ENCODE assay signal across 31 cellular contexts in the genomic region with DNA sequence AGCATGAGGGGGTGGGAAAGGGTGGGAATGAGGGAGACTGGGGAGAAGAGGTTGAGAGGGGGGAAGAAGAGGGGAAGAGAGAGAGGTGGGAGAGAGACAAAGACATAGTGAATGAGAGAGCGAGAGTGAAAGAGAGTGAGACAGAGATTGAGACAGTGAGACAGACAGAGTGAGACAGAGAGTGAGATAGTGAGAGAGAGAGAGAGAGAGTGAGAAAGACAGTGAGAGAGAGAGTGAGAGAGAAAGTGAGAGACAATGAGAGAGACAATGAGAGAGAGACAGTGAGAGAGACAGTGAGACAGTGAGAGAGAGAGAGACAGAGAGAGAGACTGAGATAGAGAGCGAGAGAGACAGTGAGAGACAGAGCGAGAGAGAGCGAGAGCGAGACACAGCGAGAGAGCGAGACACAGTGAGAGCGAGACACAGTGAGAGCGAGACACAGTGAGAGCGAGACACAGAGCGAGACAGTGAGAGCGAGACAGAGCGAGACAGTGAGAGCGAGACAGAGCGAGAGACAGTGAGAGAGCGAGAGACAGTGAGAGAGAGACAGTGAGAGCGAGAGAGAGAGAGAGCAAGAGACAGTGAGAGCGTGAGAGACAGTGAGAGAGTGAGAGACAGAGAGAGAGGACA. TPM values are rescaled to one million over a fixed set of nuclear protein-coding genes. Genes with fewer than 3 reads are reported as not detected.
DNase-seq lines count a peak whose midpoint lies in the region; ATAC-seq, FAIRE-seq and TF ChIP-seq lines count a peak whose summit lies in the region.
"Had no signal": no experiment of that assay in that cellular context is flagged by ENCODE, and none has a peak within 500 bp of the region (broad histone marks: within the 10 kb centered on the region; RNA-seq: fewer than 3 reads in every experiment).

No MANE protein-coding gene starts in this region.

- POLR2A ChIA-PET in activated CD4-positive, alpha-beta T cell treated with anti-CD3 and anti-CD28 coated beads for 36 hours (lab: Charles Lee) = interaction anchor here (0.7 kb wide), 1 partner anchor 757 kb away, joined by 3 read pairs; no protein-coding TSS in a partner anchor
- POLR2A ChIA-PET in activated CD8-positive, alpha-beta T cell treated with anti-CD3 and anti-CD28 coated beads, Interleukin-2, amount 10 ng/mL, durations not matched to agents 7 days and 5 days (lab: Charles Lee) = interaction anchor here (1.3 kb wide), 1 partner anchor 11 kb away, joined by 5 read pairs; no protein-coding TSS in a partner anchor
- POLR2A ChIA-PET in MCF 10A (lab: Yijun Ruan, JAX) = no interaction called here

- H3K4me3 ChIP-seq in CD4-positive, CD25-positive, alpha-beta regulatory T cell (ENCODE audit: low read depth, low read length) = no peak overlapping the region
- H3K4me3 ChIP-seq: colonic mucosa, MG63, SJCRH30, tibial artery had no signal

- peaks cover 10 to 25% of the 10 kb centered on the region in 2 experiments for H3K9me3 ChIP-seq in CD4-positive, CD25-positive, alpha-beta regulatory T cell (ENCODE audit: control insufficient read depth in 2 of 2, low read length in 2 of 2)
- H3K9me3 ChIP-seq: colonic mucosa, MG63 had no signal

- no peak overlapping the region for H3K4me3 Mint-ChIP-seq in activated CD4-positive, alpha-beta T cell treated with anti-CD3 and anti-CD28 coated beads for 36 hours
- peak overlapping the region in 3 of 4 donors; percentile 30 to 76 (median 67) for H3K4me3 Mint-ChIP-seq in CD4-positive, CD25-positive, alpha-beta regulatory T cell
- no peak overlapping the region for H3K4me3 Mint-ChIP-seq in activated CD8-positive, alpha-beta T cell treated with anti-CD3 and anti-CD28 coated beads, Interleukin-2, amount 10 ng/mL, durations not matched to agents 7 days and 5 days
- peak overlapping the region in 1 of 2 donors; percentile 60 for H3K4me3 Mint-ChIP-seq in effector memory CD8-positive, alpha-beta T cell
- no peak overlapping the region for H3K4me3 Mint-ChIP-seq in MCF 10A (ENCODE audit: unreplicated experiment)
- H3K4me3 Mint-ChIP-seq: activated CD8-positive, alpha-beta memory T cell treated with anti-CD3 and anti-CD28 coated beads, Interleukin-2, amount 10 ng/mL, durations not matched to agents 7 days and 5 days had no signal

- no peak for FAIRE-seq in HTR-8/SVneo (lab: Jason Lieb, UNC)
- FAIRE-seq: keratinocyte had no signal

- no peaks in the 10 kb centered on the region for H3K27me3 ChIP-seq in CD4-positive, CD25-positive, alpha-beta regulatory T cell (ENCODE audit: control insufficient read depth, insufficient read depth, low read length)
- H3K27me3 ChIP-seq: colonic mucosa, MG63, SJCRH30, tibial artery had no signal

- no peak for ATAC-seq in activated CD4-positive, alpha-beta T cell treated with anti-CD3 and anti-CD28 coated beads for 36 hours
- ATAC-seq in CD4-positive, CD25-positive, alpha-beta regulatory T cell (ENCODE audit: low read depth in 2 of 2) = no peak
- ATAC-seq in activated CD8-positive, alpha-beta T cell treated with anti-CD3 and anti-CD28 coated beads, Interleukin-2, amount 10 ng/mL, durations not matched to agents 7 days and 5 days = no peak
- no peak for ATAC-seq in effector memory CD8-positive, alpha-beta T cell (replicated peaks)
- ATAC-seq: activated CD8-positive, alpha-beta memory T cell treated with anti-CD3 and anti-CD28 coated beads, Interleukin-2, amount 10 ng/mL, durations not matched to agents 7 days and 5 days; left ventricle myocardium superior; sciatic nerve had no signal

- peaks cover 25% of the 10 kb centered on the region for H3K36me3 ChIP-seq in CD4-positive, CD25-positive, alpha-beta regulatory T cell (ENCODE audit: control insufficient read depth, insufficient read depth, low read length)
- H3K36me3 ChIP-seq: colonic mucosa had no signal

- H3K36me3 Mint-ChIP-seq in activated CD4-positive, alpha-beta T cell treated with anti-CD3 and anti-CD28 coated beads for 36 hours (ENCODE audit: low read depth) = peaks cover 63% of the 10 kb centered on the region
- peaks cover 45% of the 10 kb centered on the region for H3K36me3 Mint-ChIP-seq in CD4-positive, CD25-positive, alpha-beta regulatory T cell
- H3K36me3 Mint-ChIP-seq in activated CD8-positive, alpha-beta T cell treated with anti-CD3 and anti-CD28 coated beads, Interleukin-2, amount 10 ng/mL, durations not matched to agents 7 days and 5 days (ENCODE audit: low read depth) = peaks cover 84% of the 10 kb centered on the region
- H3K36me3 Mint-ChIP-seq in effector memory CD8-positive, alpha-beta T cell (ENCODE audit: insufficient read depth) = no peaks in the 10 kb centered on the region
- H3K36me3 Mint-ChIP-seq in MCF 10A (ENCODE audit: insufficient read depth, unreplicated experiment) = peaks cover 28% of the 10 kb centered on the region

- CTCF ChIA-PET in activated CD4-positive, alpha-beta T cell treated with anti-CD3 and anti-CD28 coated beads for 36 hours (lab: Charles Lee) = no interaction called here
- CTCF ChIA-PET in activated CD8-positive, alpha-beta T cell treated with anti-CD3 and anti-CD28 coated beads, Interleukin-2, amount 10 ng/mL, durations not matched to agents 7 days and 5 days (lab: Charles Lee) = no interaction called here
- CTCF ChIA-PET in MCF 10A (lab: Yijun Ruan, JAX) = interaction anchor here (1.1 kb wide), 1 partner anchor 9 kb away, joined by 3 read pairs; no protein-coding TSS in a partner anchor

- no peak for TF ChIP-seq CTCF in MCF 10A (IDR thresholded peaks at IDR 0.05; ENCODE audit: unreplicated experiment)

- no peaks in the 10 kb centered on the region for H3K27me3 Mint-ChIP-seq in activated CD4-positive, alpha-beta T cell treated with anti-CD3 and anti-CD28 coated beads for 36 hours
- H3K27me3 Mint-ChIP-seq in CD4-positive, CD25-positive, alpha-beta regulatory T cell = no peaks in the 10 kb centered on the region
- H3K27me3 Mint-ChIP-seq in activated CD8-positive, alpha-beta T cell treated with anti-CD3 and anti-CD28 coated beads, Interleukin-2, amount 10 ng/mL, durations not matched to agents 7 days and 5 days (ENCODE audit: low read depth) = no peaks in the 10 kb centered on the region
- H3K27me3 Mint-ChIP-seq in effector memory CD8-positive, alpha-beta T cell = no peaks in the 10 kb centered on the region
- H3K27me3 Mint-ChIP-seq in MCF 10A (ENCODE audit: insufficient read depth, unreplicated experiment) = no peaks in the 10 kb centered on the region
- H3K27me3 Mint-ChIP-seq: activated CD8-positive, alpha-beta memory T cell treated with anti-CD3 and anti-CD28 coated beads, Interleukin-2, amount 10 ng/mL, durations not matched to agents 7 days and 5 days; progenitor cell of endocrine pancreas had no signal

- peaks cover 47% of the 10 kb centered on the region for H3K4me1 ChIP-seq in CD4-positive, CD25-positive, alpha-beta regulatory T cell (ENCODE audit: control insufficient read depth, insufficient read depth, low read length, poor library complexity, severe bottlenecking)
- H3K4me1 ChIP-seq: colonic mucosa, SJCRH30 had no signal

- H3K4me1 Mint-ChIP-seq in activated CD4-positive, alpha-beta T cell treated with anti-CD3 and anti-CD28 coated beads for 36 hours = peaks cover 73% of the 10 kb centered on the region
- H3K4me1 Mint-ChIP-seq in CD4-positive, CD25-positive, alpha-beta regulatory T cell = peaks cover 24 to 79% (median 58%) of the 10 kb centered on the region in 4 donors
- H3K4me1 Mint-ChIP-seq in activated CD8-positive, alpha-beta T cell treated with anti-CD3 and anti-CD28 coated beads, Interleukin-2, amount 10 ng/mL, durations not matched to agents 7 days and 5 days (ENCODE audit: low read depth) = peaks cover 55% of the 10 kb centered on the region
- peaks cover 47 to 64% of the 10 kb centered on the region in 2 donors for H3K4me1 Mint-ChIP-seq in effector memory CD8-positive, alpha-beta T cell (ENCODE audit: low read depth in 2 of 2)
- H3K4me1 Mint-ChIP-seq in MCF 10A (ENCODE audit: insufficient read depth, unreplicated experiment) = peaks cover 15% of the 10 kb centered on the region

- no peak for DNase-seq in activated CD4-positive, alpha-beta T cell treated with anti-CD3 and anti-CD28 coated beads for 36 hours
- no peak for DNase-seq in activated CD4-positive, alpha-beta T cell treated with anti-CD3 and anti-CD28 coated beads for 1 hour
- DNase-seq in CD4-positive, CD25-positive, alpha-beta regulatory T cell = no peak
- no peak for DNase-seq in activated CD8-positive, alpha-beta T cell treated with anti-CD3 and anti-CD28 coated beads, Interleukin-2, amount 10 ng/mL, durations not matched to agents 7 days and 5 days
- DNase-seq in effector memory CD8-positive, alpha-beta T cell = no peak
- DNase-seq in AG08396 (ENCODE audit: low spot score) (no peak), MCF 10A (ENCODE audit: unreplicated experiment) (no peak), HTR-8/SVneo (ENCODE audit: insufficient read length, low spot score) (no peak)
- DNase-seq: activated CD8-positive, alpha-beta memory T cell treated with anti-CD3 and anti-CD28 coated beads, Interleukin-2, amount 10 ng/mL, durations not matched to agents 7 days and 5 days; activated gamma-delta T cell; anterior cingulate cortex; colonic mucosa; DMS153; effector memory CD4-positive, alpha-beta T cell; head of caudate nucleus; KBM-7; left ventricle myocardium superior; MG63; midbrain; NCI-H1417; NCI-H2081; NCI-H446; NCI-H774; SJCRH30; stimulated activated CD4-positive, alpha-beta T cell treated with anti-CD3 and anti-CD28 coated beads, Interleukin-12 subunit alpha, Interleukin-12 subunit beta, amount 100 ng/mL, for 4 hours; stimulated activated CD4-positive, alpha-beta T cell treated with anti-CD3 and anti-CD28 coated beads, Interleukin-4, amount 100 ng/mL, for 24 hours; stimulated activated naive CD4-positive, alpha-beta T cell treated with Interleukin-2 at 50 U/mL for 16 hours; tibial artery had no signal

- H3K27ac Mint-ChIP-seq in activated CD4-positive, alpha-beta T cell treated with anti-CD3 and anti-CD28 coated beads for 36 hours = peak overlapping the region; percentile 7
- peak overlapping the region; percentile 94 to 98 (median 96) for H3K27ac Mint-ChIP-seq in CD4-positive, CD25-positive, alpha-beta regulatory T cell
- peak overlapping the region; percentile 28 for H3K27ac Mint-ChIP-seq in activated CD8-positive, alpha-beta T cell treated with anti-CD3 and anti-CD28 coated beads, Interleukin-2, amount 10 ng/mL, durations not matched to agents 7 days and 5 days
- H3K27ac Mint-ChIP-seq in effector memory CD8-positive, alpha-beta T cell = peak overlapping the region; percentile 54 to 86
- H3K27ac Mint-ChIP-seq in MCF 10A (ENCODE audit: low read depth, unreplicated experiment) = no peak overlapping the region
- H3K27ac Mint-ChIP-seq: activated CD8-positive, alpha-beta memory T cell treated with anti-CD3 and anti-CD28 coated beads, Interleukin-2, amount 10 ng/mL, durations not matched to agents 7 days and 5 days had no signal

- no peak overlapping the region for H3K27ac ChIP-seq in CD4-positive, CD25-positive, alpha-beta regulatory T cell (ENCODE audit: insufficient read depth, low read length, poor library complexity, severe bottlenecking)
- H3K27ac ChIP-seq: colonic mucosa, SJCRH30, tibial artery had no signal

- peaks cover 23% of the 10 kb centered on the region for H3K9me3 Mint-ChIP-seq in activated CD4-positive, alpha-beta T cell treated with anti-CD3 and anti-CD28 coated beads for 36 hours (ENCODE audit: low read depth)
- H3K9me3 Mint-ChIP-seq in CD4-positive, CD25-positive, alpha-beta regulatory T cell = peaks cover 0 to 21% (median 5%) of the 10 kb centered on the region in 7 donors
- H3K9me3 Mint-ChIP-seq in activated CD8-positive, alpha-beta T cell treated with anti-CD3 and anti-CD28 coated beads, Interleukin-2, amount 10 ng/mL, durations not matched to agents 7 days and 5 days (ENCODE audit: insufficient read depth) = peaks cover 18% of the 10 kb centered on the region
- peaks cover 0 to 7% of the 10 kb centered on the region in 2 donors for H3K9me3 Mint-ChIP-seq in effector memory CD8-positive, alpha-beta T cell
- H3K9me3 Mint-ChIP-seq in MCF 10A (ENCODE audit: unreplicated experiment) = peaks cover 13% of the 10 kb centered on the region

- BruUV-seq in MCF 10A (replicated peaks; lab: Mats Ljungman, UMichigan) = no TSS peak

- intact Hi-C loops in activated CD4-positive, alpha-beta T cell treated with anti-CD3 and anti-CD28 coated beads for 36 hours (cut with DNase I, micrococcal nuclease) = no loop called here
- intact Hi-C loops in MCF 10A (cut with micrococcal nuclease) = no loop called here

RNA-seq across cellular contexts. Expression of a gene that starts 10.1 kb away (rescaled TPM):
- total RNA-seq in activated CD4-positive, alpha-beta T cell treated with anti-CD3 and anti-CD28 coated beads for 36 hours = 10 to 100 TPM; 44.1 to 46.9 TPM
- 98.0 TPM for total RNA-seq in CD4-positive, CD25-positive, alpha-beta regulatory T cell
- 10 to 100 TPM; 56.9 to 83.9 (median 78.3) TPM for polyA plus RNA-seq in CD4-positive, CD25-positive, alpha-beta regulatory T cell
- total RNA-seq in activated CD8-positive, alpha-beta T cell treated with anti-CD3 and anti-CD28 coated beads, Interleukin-2, amount 10 ng/mL, durations not matched to agents 7 days and 5 days = 10 to 100 TPM; 39.6 to 42.4 TPM
- 19.9 and 23.0 TPM in 2 replicates for total RNA-seq in MCF 10A (2022)

RNA-seq across cellular contexts. Expression of a gene that starts 57.2 kb away (rescaled TPM):
- total RNA-seq in activated CD4-positive, alpha-beta T cell treated with anti-CD3 and anti-CD28 coated beads for 36 hours = 10 to 100 TPM; 60.4 to 64.9 TPM
- 167 TPM for total RNA-seq in CD4-positive, CD25-positive, alpha-beta regulatory T cell
- polyA plus RNA-seq in CD4-positive, CD25-positive, alpha-beta regulatory T cell = 10 to 100 TPM; 27.9 to 34.6 (median 31.7) TPM
- 10 to 100 TPM; 94.7 to 96.8 TPM for total RNA-seq in activated CD8-positive, alpha-beta T cell treated with anti-CD3 and anti-CD28 coated beads, Interleukin-2, amount 10 ng/mL, durations not matched to agents 7 days and 5 days
- 72.8 and 79.7 TPM in 2 replicates for total RNA-seq in MCF 10A (2022)

Comparison
In these comparisons a context has a peak if more than half of its experiments do, and no peak if none do; other contexts are left out.
1. H3K4me3 Mint-ChIP-seq: peak in CD4-positive, CD25-positive, alpha-beta regulatory T cell (3 of 4); none in activated CD4-positive, alpha-beta T cell treated with anti-CD3 and anti-CD28 coated beads for 36 hours (single experiment), activated CD8-positive, alpha-beta T cell treated with anti-CD3 and anti-CD28 coated beads, Interleukin-2, amount 10 ng/mL, durations not matched to agents 7 days and 5 days (single experiment) and MCF 10A (single experiment).